Comparison of ENCODE assay signal across 10 cellular contexts in genomic region chr20:35307666-35308653, GRCh38. TPM values are rescaled to one million over a fixed set of nuclear protein-coding genes. Genes with fewer than 3 reads are reported as not detected.
DNase-seq lines count a peak whose midpoint lies in the region; ATAC-seq and TF ChIP-seq lines count a peak whose summit lies in the region.
"Had no signal": no experiment of that assay in that cellular context is flagged by ENCODE, and none has a peak within 500 bp of the region (broad histone marks: within the 10 kb centered on the region; RNA-seq: fewer than 3 reads in every experiment).

No MANE protein-coding gene starts in this region.

- H3K4me3 Mint-ChIP-seq in activated CD4-positive, alpha-beta T cell treated with anti-CD3 and anti-CD28 coated beads for 36 hours: no peak overlapping the region

- CTCF ChIA-PET in activated CD4-positive, alpha-beta T cell treated with anti-CD3 and anti-CD28 coated beads for 36 hours (lab: Charles Lee): interaction anchor here (0.6 to 8.7 kb wide), 6 partner anchors 9 to 223 kb away, joined by 3 to 109 read pairs (median 5); no protein-coding TSS in a partner anchor

- TF ChIP-seq POLR2A in tibial nerve (IDR thresholded peaks at IDR 0.05): no peak

- no peak for ATAC-seq in activated CD4-positive, alpha-beta T cell treated with anti-CD3 and anti-CD28 coated beads for 36 hours
- no peak for ATAC-seq in GM21717 (IDR thresholded peaks at IDR 0.05; ENCODE audit: unreplicated experiment)
- ATAC-seq in activated CD4-positive, CD25-positive, alpha-beta regulatory T cell treated with anti-CD3 and anti-CD28 coated beads, Interleukin-2, amount 50 U/mL, for 24 hours: no peak

- H3K27me3 Mint-ChIP-seq in activated CD4-positive, alpha-beta T cell treated with anti-CD3 and anti-CD28 coated beads for 36 hours: no peaks in the 10 kb centered on the region

- peaks cover 0 to 50% (median 22%) of the 10 kb centered on the region in 4 donors for H3K4me1 ChIP-seq in tibial nerve

- no peaks in the 10 kb centered on the region for H3K27me3 ChIP-seq in tibial nerve

- peaks cover 9% of the 10 kb centered on the region for H3K36me3 Mint-ChIP-seq in activated CD4-positive, alpha-beta T cell treated with anti-CD3 and anti-CD28 coated beads for 36 hours (ENCODE audit: low read depth)

- peaks cover 75% of the 10 kb centered on the region for H3K4me1 Mint-ChIP-seq in activated CD4-positive, alpha-beta T cell treated with anti-CD3 and anti-CD28 coated beads for 36 hours

- no peak for TF ChIP-seq CTCF in astrocyte of the cerebellum (IDR thresholded peaks at IDR 0.05; ENCODE audit: low read depth, low read length, missing control alignments)
- no peak for TF ChIP-seq CTCF in tibial nerve (IDR thresholded peaks at IDR 0.05)

- in situ Hi-C loops in astrocyte of the cerebellum (cut with HindIII; ENCODE audit: low sequenced_read_pairs): loop anchor here (5.0 kb wide), 1 partner anchor 51 kb away; no protein-coding TSS in a partner anchor

- no peak overlapping the region for H3K4me3 ChIP-seq in astrocyte of the cerebellum (ENCODE audit: low read depth, low read length)
- no peak overlapping the region for H3K4me3 ChIP-seq in tibial nerve

- H3K9me3 ChIP-seq in tibial nerve: no peaks in the 10 kb centered on the region

- H3K27ac ChIP-seq in tibial nerve: peak overlapping the region; percentile 33 to 89 (median 71)

- intact Hi-C loops in activated CD4-positive, alpha-beta T cell treated with anti-CD3 and anti-CD28 coated beads for 36 hours (cut with DNase I, micrococcal nuclease): loop anchor here in 1 of 2 experiments (5.0 kb wide), 2 partner anchors 309 to 354 kb away; partner anchors contain the start of genes CPNE1, RBM12 and SPAG4

- 39 to 46% methylated on average over 12 to 13 of the region's 13 CpGs for WGBS in tibial nerve, 2 donors

- DNase-seq in activated CD4-positive, alpha-beta T cell treated with anti-CD3 and anti-CD28 coated beads for 36 hours: no peak
- DNase-seq in activated CD4-positive, alpha-beta T cell treated with anti-CD3 and anti-CD28 coated beads, Interleukin-2, amount 50 U/mL, for 48 hours: no peak
- DNase-seq in astrocyte of the cerebellum (ENCODE audit: low read depth) (peak; percentile 43), hippocampal formation (lab: John Stamatoyannopoulos, UW) (peak; percentile 18 to 52), tibial nerve (ENCODE audit: low spot score in 2 of 2) (peak in 1 of 2 donors; percentile 29), NCI-H526 treated with DMSO at 0.1 percent for 48 hours (lab: John Stamatoyannopoulos, UW) (no peak)

- H3K9me3 Mint-ChIP-seq in activated CD4-positive, alpha-beta T cell treated with anti-CD3 and anti-CD28 coated beads for 36 hours (ENCODE audit: low read depth): no peaks in the 10 kb centered on the region

- POLR2A ChIA-PET in activated CD4-positive, alpha-beta T cell treated with anti-CD3 and anti-CD28 coated beads for 36 hours (lab: Charles Lee): interaction anchor here (0.9 kb wide), 1 partner anchor 147 kb away, joined by 3 read pairs; no protein-coding TSS in a partner anchor

- peak overlapping the region; percentile 66 for H3K27ac Mint-ChIP-seq in activated CD4-positive, alpha-beta T cell treated with anti-CD3 and anti-CD28 coated beads for 36 hours

- TF ChIP-seq EP300 in tibial nerve (IDR thresholded peaks at IDR 0.05): no peak

- H3K36me3 ChIP-seq in tibial nerve: peaks cover 0 to 7% (median 0%) of the 10 kb centered on the region in 3 donors

RNA-seq across cellular contexts. Expression of gene FAM83C, which starts 15.7 kb away (rescaled TPM):
- total RNA-seq in activated CD4-positive, alpha-beta T cell treated with anti-CD3 and anti-CD28 coated beads for 36 hours: not detected
- total RNA-seq in tibial nerve: not detected
- total RNA-seq: glomerular endothelial cell, subcutaneous adipose tissue had no signal

RNA-seq across cellular contexts. Expression of gene EIF6, which starts 23.4 kb away (rescaled TPM):
- total RNA-seq in activated CD4-positive, alpha-beta T cell treated with anti-CD3 and anti-CD28 coated beads for 36 hours: 100 to 1,000 TPM; 110 to 124 TPM
- total RNA-seq in tibial nerve: 100 to 1,000 TPM in 1 of 4 donors, 10 to 100 TPM in 3; 69.5 to 110 (median 86.8) TPM

RNA-seq across cellular contexts. Expression of gene MMP24OS, which starts 30.0 kb away (rescaled TPM):
- total RNA-seq in activated CD4-positive, alpha-beta T cell treated with anti-CD3 and anti-CD28 coated beads for 36 hours: 10 to 100 TPM; 44.6 to 56.8 TPM
- total RNA-seq in tibial nerve: 10 to 100 TPM; 30.4 to 41.2 (median 34.4) TPM

Comparison
In these comparisons a context has a peak if more than half of its experiments do, and no peak if none do; other contexts are left out.
1. DNase-seq: peak in astrocyte of the cerebellum (single experiment) and hippocampal formation (2 of 2); none in activated CD4-positive, alpha-beta T cell treated with anti-CD3 and anti-CD28 coated beads for 36 hours (single experiment), activated CD4-positive, alpha-beta T cell treated with anti-CD3 and anti-CD28 coated beads, Interleukin-2, amount 50 U/mL, for 48 hours (0 of 2) and NCI-H526 treated with DMSO at 0.1 percent for 48 hours (single experiment).